ENCODE assay signal across 18 cellular contexts in genomic region chr19:11210656-11210928, GRCh38. TPM values are rescaled to one million over a fixed set of nuclear protein-coding genes. Genes with fewer than 3 reads are reported as not detected.
DNase-seq lines count a peak whose midpoint lies in the region; ATAC-seq, FAIRE-seq and TF ChIP-seq lines count a peak whose summit lies in the region.
"Had no signal": no experiment of that assay in that cellular context is flagged by ENCODE, and none has a peak within 500 bp of the region (broad histone marks: within the 10 kb centered on the region; RNA-seq: fewer than 3 reads in every experiment).

No MANE protein-coding gene starts in this region.

- no peak overlapping the region for H3K4ac ChIP-seq in IMR-90 (ENCODE audit: low read depth, low read length)

- no peak overlapping the region for H2BK120ac ChIP-seq in IMR-90 (ENCODE audit: low read depth, low read length)

- H3K9me3 ChIP-seq in HepG2 (ENCODE audit: low read length) = no peaks in the 10 kb centered on the region
- H3K9me3 ChIP-seq in right lobe of liver = no peaks in the 10 kb centered on the region
- no peaks in the 10 kb centered on the region for H3K9me3 ChIP-seq in IMR-90 (ENCODE audit: control insufficient read depth, insufficient read depth, low read length)
- no peaks in the 10 kb centered on the region for H3K9me3 ChIP-seq in PC-3 (ENCODE audit: low read length)
- H3K9me3 ChIP-seq: BLaER1 treated with 17β-estradiol and CSF1 and Interleukin-3, amounts not matched to agents 10 nM and 100 nM had no signal

- no peak overlapping the region for H4K91ac ChIP-seq in IMR-90 (ENCODE audit: insufficient read depth, low read depth, low read length)

- H3K4me1 Mint-ChIP-seq in endothelial cell (ENCODE audit: unreplicated experiment) = peaks cover 6% of the 10 kb centered on the region
- H3K4me1 Mint-ChIP-seq in stimulated activated memory B cell treated with anti-CD40 and anti-IgM and Interleukin-4, amounts not matched to agents 10 μg/mL and 1 μg/mL and 100 μg/mL, for 72 hours = peaks cover 10% of the 10 kb centered on the region

- intact Hi-C loops in HepG2 (cut with micrococcal nuclease; ENCODE audit: unreplicated experiment) (no loop called here), right lobe of liver (cut with DNase I) (loop anchor here (10.0 kb wide), 2 partner anchors 176 to 276 kb away; no protein-coding TSS in a partner anchor), IMR-90 (cut with micrococcal nuclease) (no loop called here), PC-3 (cut with micrococcal nuclease) (no loop called here)

- H3K9ac ChIP-seq in HepG2 (ENCODE audit: insufficient read depth, low read depth, low read length) (no peak overlapping the region), IMR-90 (ENCODE audit: low read depth, low read length) (no peak overlapping the region), PC-3 (ENCODE audit: low read length) (no peak overlapping the region)
- H3K9ac ChIP-seq: BLaER1 treated with 17β-estradiol and CSF1 and Interleukin-3, amounts not matched to agents 10 nM and 100 nM had no signal

- H3K18ac ChIP-seq in IMR-90 (ENCODE audit: low read depth, low read length) = no peak overlapping the region

- H3F3A ChIP-seq in PC-3 (ENCODE audit: low read length, unreplicated experiment) = no peaks in the 10 kb centered on the region

- BruUV-seq in HepG2 (replicated peaks; lab: Mats Ljungman, UMichigan) (no TSS peak), IMR-90 (replicated peaks; lab: Mats Ljungman, UMichigan) (no TSS peak), PC-3 (replicated peaks; lab: Mats Ljungman, UMichigan) (no TSS peak)

- CTCF ChIA-PET in HepG2 (lab: Yijun Ruan, JAX; ENCODE audit: low intra/inter-chr PET ratio, low total read pairs) = no interaction called here
- CTCF ChIA-PET in IMR-90 (lab: Yijun Ruan, JAX) = no interaction called here
- CTCF ChIA-PET in PC-3 (lab: Charles Lee) = no interaction called here

- no peak for TF ChIP-seq EP300 in HepG2 (IDR thresholded peaks at IDR 0.05; ENCODE audit: low read depth in 2 of 2, low read length in 2 of 2)
- no peak for TF ChIP-seq EP300 in HepG2 (CRISPR knock-in tag; IDR thresholded peaks at IDR 0.05; ENCODE audit: borderline replicate concordance)

- TF ChIP-seq RAD21 in HepG2 (CRISPR knock-in tag; IDR thresholded peaks at IDR 0.05) = no peak
- no peak for TF ChIP-seq RAD21 in IMR-90 (IDR thresholded peaks at IDR 0.05; ENCODE audit: low read length)

- H3K9me1 ChIP-seq in IMR-90 (ENCODE audit: insufficient read depth, low read length) = peaks cover 26% of the 10 kb centered on the region

- in situ Hi-C loops in HepG2 (cut with HindIII; ENCODE audit: extremely low pct_ligation_motif_present, low pct_unique_long_range_greater_than_20kb) = no loop called here
- in situ Hi-C loops in IMR-90 (cut with MboI; ENCODE audit: low sequenced_read_pairs) = no loop called here

- H2AFZ ChIP-seq in HepG2 (ENCODE audit: low read length) = no peak overlapping the region
- H2AFZ ChIP-seq in IMR-90 (replicated peaks; ENCODE audit: low read length, poor library complexity) = no peak overlapping the region
- H2AFZ ChIP-seq in PC-3 (ENCODE audit: low read length) = no peak overlapping the region

- peak overlapping the region; percentile 82 for H2AK9ac ChIP-seq in IMR-90 (replicated peaks; ENCODE audit: low read depth, low read length, poor library complexity)

- no peak for TF ChIP-seq POLR2A in HepG2 (IDR thresholded peaks at IDR 0.05; ENCODE audit: insufficient read depth in 1 of 2, low read depth in 2 of 2, low read length in 2 of 2)
- TF ChIP-seq POLR2A in right lobe of liver (IDR thresholded peaks at IDR 0.05) = no peak
- TF ChIP-seq POLR2A in IMR-90 (IDR thresholded peaks at IDR 0.05; ENCODE audit: low read depth, low read length) = no peak

- H3K79me2 ChIP-seq in HepG2 (ENCODE audit: insufficient read depth, low read length) = no peaks in the 10 kb centered on the region
- no peaks in the 10 kb centered on the region for H3K79me2 ChIP-seq in PC-3 (ENCODE audit: low read length)

- peaks cover 16% of the 10 kb centered on the region for H3K27me3 Mint-ChIP-seq in endothelial cell (ENCODE audit: unreplicated experiment)
- H3K27me3 Mint-ChIP-seq in stimulated activated memory B cell treated with anti-CD40 and anti-IgM and Interleukin-4, amounts not matched to agents 10 μg/mL and 1 μg/mL and 100 μg/mL, for 72 hours = no peaks in the 10 kb centered on the region

- FAIRE-seq in HepG2 (lab: Jason Lieb, UNC) = no peak
- FAIRE-seq: GM18507, H1 had no signal

- ATAC-seq in HepG2 (no peak), right lobe of liver (no peak), IMR-90 (ENCODE audit: low read depth) (no peak), HG02623 (IDR thresholded peaks at IDR 0.05; ENCODE audit: unreplicated experiment) (no peak), PC-3 (no peak)
- ATAC-seq in stimulated activated memory B cell treated with anti-CD40 and anti-IgM and Interleukin-4, amounts not matched to agents 10 μg/mL and 1 μg/mL and 100 μg/mL, for 72 hours = no peak
- ATAC-seq: CD8-positive, alpha-beta T cell had no signal

- H4K5ac ChIP-seq in IMR-90 (ENCODE audit: low read depth, low read length) = no peak overlapping the region

- H3K23ac ChIP-seq in IMR-90 (ENCODE audit: low read depth, low read length) = no peak overlapping the region

- no peaks in the 10 kb centered on the region for H3K9me3 Mint-ChIP-seq in endothelial cell (ENCODE audit: unreplicated experiment)
- H3K9me3 Mint-ChIP-seq in stimulated activated memory B cell treated with anti-CD40 and anti-IgM and Interleukin-4, amounts not matched to agents 10 μg/mL and 1 μg/mL and 100 μg/mL, for 72 hours = peaks cover 19% of the 10 kb centered on the region
- H3K9me3 Mint-ChIP-seq: CD8-positive, alpha-beta T cell had no signal

- H3K4me3 ChIP-seq in HepG2 (replicated peaks in 1 of 3; ENCODE audit: insufficient read depth in 1 of 3, low read depth in 2 of 3, low read length in 3 of 3) = no peak overlapping the region
- H3K4me3 ChIP-seq in right lobe of liver = no peak overlapping the region
- no peak overlapping the region for H3K4me3 ChIP-seq in IMR-90 (ENCODE audit: insufficient read depth, low read depth, low read length)
- no peak overlapping the region for H3K4me3 ChIP-seq in PC-3 (ENCODE audit: low read length)
- H3K4me3 ChIP-seq: BLaER1 treated with 17β-estradiol and CSF1 and Interleukin-3, amounts not matched to agents 10 nM and 100 nM had no signal

- no peaks in the 10 kb centered on the region for H3K9me2 ChIP-seq in PC-3 (replicated peaks; ENCODE audit: low read length)

- H3K14ac ChIP-seq in IMR-90 (replicated peaks; ENCODE audit: low read depth, low read length) = no peak overlapping the region

- no peaks in the 10 kb centered on the region; the same call in 1 of the 2 replicates for H4K20me1 ChIP-seq in HepG2 (ENCODE audit: insufficient read depth, low read length)
- peaks cover 20% of the 10 kb centered on the region for H4K20me1 ChIP-seq in IMR-90 (ENCODE audit: insufficient read depth, low read length)
- H4K20me1 ChIP-seq in PC-3 (ENCODE audit: low read length) = no peaks in the 10 kb centered on the region

- DNase-seq in HepG2 (ENCODE audit: low spot score) (no peak), right lobe of liver (no peak), IMR-90 (no peak), endothelial cell (ENCODE audit: low spot score) (no peak), PC-3 (no peak)
- DNase-seq: Calu3; CD8-positive, alpha-beta T cell; NCI-H1092 treated with DMSO at 0.1 percent for 48 hours; NCI-H2081; NCI-H2171 treated with DMSO at 0.1 percent for 48 hours; NCI-H446 treated with DMSO at 0.1 percent for 48 hours; Right ventricle myocardium superior had no signal

- peaks cover 51% of the 10 kb centered on the region for H3K36me3 Mint-ChIP-seq in endothelial cell (ENCODE audit: low read depth, unreplicated experiment)
- H3K36me3 Mint-ChIP-seq in stimulated activated memory B cell treated with anti-CD40 and anti-IgM and Interleukin-4, amounts not matched to agents 10 μg/mL and 1 μg/mL and 100 μg/mL, for 72 hours = peaks cover 31% of the 10 kb centered on the region
- H3K36me3 Mint-ChIP-seq: CD8-positive, alpha-beta T cell had no signal

- TF ChIP-seq CTCF in HepG2 (CRISPR knock-in tag; IDR thresholded peaks at IDR 0.05) = no peak
- no peak for TF ChIP-seq CTCF in right lobe of liver (IDR thresholded peaks at IDR 0.05)
- no peak for TF ChIP-seq CTCF in IMR-90 (conservative IDR thresholded peaks at IDR 0.05; ENCODE audit: low read depth, low read length)
- no peak for TF ChIP-seq CTCF in endothelial cell (IDR thresholded peaks at IDR 0.05; ENCODE audit: unreplicated experiment)
- no peak for TF ChIP-seq CTCF in PC-3 (conservative IDR thresholded peaks at IDR 0.05; ENCODE audit: low read depth, low read length)

- no peak overlapping the region for H4K8ac ChIP-seq in IMR-90 (ENCODE audit: low read depth in 2 of 2, low read length in 2 of 2)

- H3K27ac ChIP-seq in HepG2 (ENCODE audit: extremely low read length, insufficient read depth, low read length) (no peak overlapping the region), right lobe of liver (no peak overlapping the region), IMR-90 (ENCODE audit: insufficient read depth, low read length) (no peak overlapping the region), PC-3 (ENCODE audit: low read length) (no peak overlapping the region)
- H3K27ac ChIP-seq: BLaER1 treated with 17β-estradiol and CSF1 and Interleukin-3, amounts not matched to agents 10 nM and 100 nM had no signal

- no peak overlapping the region for H2BK15ac ChIP-seq in IMR-90 (ENCODE audit: low read depth, low read length)

- no peak overlapping the region for H3K4me2 ChIP-seq in HepG2 (ENCODE audit: low read depth, low read length)
- no peak overlapping the region for H3K4me2 ChIP-seq in IMR-90 (ENCODE audit: low read depth, low read length)
- no peak overlapping the region for H3K4me2 ChIP-seq in PC-3 (ENCODE audit: low read length)
- H3K4me2 ChIP-seq: BLaER1 treated with 17β-estradiol and CSF1 and Interleukin-3, amounts not matched to agents 10 nM and 100 nM had no signal

- H3K79me1 ChIP-seq in IMR-90 (ENCODE audit: low read depth in 1 of 2, low read length in 2 of 2) = no peaks in the 10 kb centered on the region; a peak in 1 of 4 replicates

- WGBS in HepG2 (ENCODE audit: low lambda C conversion rate) = 91% methylated on average over 1 of the region's 1 CpG
- 89% methylated on average over 1 of the region's 1 CpG for WGBS in right lobe of liver (ENCODE audit: insufficient coverage, low coverage, low lambda C conversion rate, missing lambda C conversion rate)
- 100% methylated on average over 1 of the region's 1 CpG; no CpG with 5 or more reads in 1 of the 2 experiments for WGBS in IMR-90 (ENCODE audit: extremely low coverage in 2 of 2, insufficient read length in 1 of 2), 2 experiments

- H3K4me3 Mint-ChIP-seq in endothelial cell (ENCODE audit: unreplicated experiment) = peak overlapping the region; percentile 86
- H3K4me3 Mint-ChIP-seq in stimulated activated memory B cell treated with anti-CD40 and anti-IgM and Interleukin-4, amounts not matched to agents 10 μg/mL and 1 μg/mL and 100 μg/mL, for 72 hours = no peak overlapping the region
- H3K4me3 Mint-ChIP-seq: CD8-positive, alpha-beta T cell had no signal

- no peak overlapping the region for H2BK20ac ChIP-seq in IMR-90 (ENCODE audit: low read depth, low read length)

- H3K27ac Mint-ChIP-seq in endothelial cell (ENCODE audit: unreplicated experiment) = peak overlapping the region; percentile 31
- H3K27ac Mint-ChIP-seq in stimulated activated memory B cell treated with anti-CD40 and anti-IgM and Interleukin-4, amounts not matched to agents 10 μg/mL and 1 μg/mL and 100 μg/mL, for 72 hours = peak overlapping the region; percentile 6
- H3K27ac Mint-ChIP-seq: CD8-positive, alpha-beta T cell had no signal

- dilution Hi-C loops in IMR-90 (cut with HindIII; ENCODE audit: low sequenced_read_pairs, unreplicated experiment) = no loop called here

- peaks cover 11 to 39% of the 10 kb centered on the region in 2 experiments; a peak in 4 of 5 replicates for H3K36me3 ChIP-seq in HepG2 (replicated peaks in 1 of 2; ENCODE audit: control insufficient read depth in 1 of 2, insufficient read depth in 2 of 2, low read length in 2 of 2)
- peaks cover 0 to 16% (median 4%) of the 10 kb centered on the region in 4 donors for H3K36me3 ChIP-seq in right lobe of liver
- peaks cover 43% of the 10 kb centered on the region for H3K36me3 ChIP-seq in IMR-90 (ENCODE audit: control insufficient read depth, insufficient read depth, low read length)
- peaks cover 10% of the 10 kb centered on the region for H3K36me3 ChIP-seq in PC-3 (ENCODE audit: low read depth, low read length)
- H3K36me3 ChIP-seq: BLaER1 treated with 17β-estradiol and CSF1 and Interleukin-3, amounts not matched to agents 10 nM and 100 nM had no signal

- no peak overlapping the region for H3K56ac ChIP-seq in IMR-90 (ENCODE audit: extremely low read depth, insufficient read depth, low read length)

- H3K4me1 ChIP-seq in HepG2 (ENCODE audit: insufficient read depth, low read length) = no peaks in the 10 kb centered on the region
- H3K4me1 ChIP-seq in right lobe of liver = no peaks in the 10 kb centered on the region
- H3K4me1 ChIP-seq in IMR-90 (ENCODE audit: control insufficient read depth, insufficient read depth, low read length) = no peaks in the 10 kb centered on the region
- no peaks in the 10 kb centered on the region for H3K4me1 ChIP-seq in PC-3 (ENCODE audit: insufficient read depth, low read length)

- H3K27me3 ChIP-seq in HepG2 (ENCODE audit: control insufficient read depth in 1 of 2, insufficient read depth in 2 of 2, low read length in 2 of 2) = no peaks in the 10 kb centered on the region
- H3K27me3 ChIP-seq in right lobe of liver = no peaks in the 10 kb centered on the region
- no peaks in the 10 kb centered on the region for H3K27me3 ChIP-seq in IMR-90 (ENCODE audit: control insufficient read depth, insufficient read depth, low read length)
- H3K27me3 ChIP-seq in PC-3 (ENCODE audit: low read length) = no peaks in the 10 kb centered on the region

- no peak overlapping the region for H2BK5ac ChIP-seq in IMR-90 (ENCODE audit: low read depth, low read length, poor library complexity, severe bottlenecking)

- POLR2A ChIA-PET in HepG2 (lab: Yijun Ruan, JAX) (no interaction called here), IMR-90 (lab: Charles Lee; ENCODE audit: unreplicated experiment) (no interaction called here), PC-3 (lab: Charles Lee; ENCODE audit: unreplicated experiment) (no interaction called here)

- H2AK5ac ChIP-seq in IMR-90 (ENCODE audit: low read depth, low read length) = no peak overlapping the region

RNA-seq across cellular contexts. Expression of gene KANK2, which starts 13.2 kb away (rescaled TPM):
- 11.0 and 12.9 TPM in 2 replicates for total RNA-seq in HepG2 (2016; rRNA removed; fragmentation: Illumina TruSeq; extraction: Trizol)
- total RNA-seq in HepG2 (2016; cell fraction: cytosol; rRNA removed; fragmentation: Illumina TruSeq; extraction: Trizol; ENCODE audit: low read depth) = 1.5 TPM in 2 replicates
- 10.8 and 16.5 TPM in 2 replicates for total RNA-seq in HepG2 (2016; cell fraction: insoluble cytoplasmic fraction; rRNA removed; fragmentation: Illumina TruSeq; extraction: Trizol)
- total RNA-seq in HepG2 (2016; cell fraction: membrane; rRNA removed; fragmentation: Illumina TruSeq; extraction: Trizol) = 6.2 TPM in 2 replicates
- total RNA-seq in HepG2 (2016; cell fraction: nucleus; rRNA removed; fragmentation: Illumina TruSeq; extraction: Trizol) = 12.8 and 13.5 TPM in 2 replicates
- 5.7 and 6.8 TPM in 2 replicates for polyA plus RNA-seq in HepG2 (2011; rRNA removed)
- 4.3 and 5.1 TPM in 2 replicates for polyA plus RNA-seq in HepG2 (2011; cell fraction: cytosol; rRNA removed)
- polyA plus RNA-seq in HepG2 (2011; cell fraction: nucleus; rRNA removed) = 21.5 and 24.8 TPM in 2 replicates
- 7.1 and 11.3 TPM in 2 replicates for polyA plus RNA-seq in HepG2 (2012)
- 0.79 and 1.2 TPM in 2 replicates for polyA plus RNA-seq in HepG2 (2016; cell fraction: cytosol; fragmentation: Illumina TruSeq; extraction: Trizol; ENCODE audit: low read depth)
- 8.4 and 13.7 TPM in 2 replicates for polyA plus RNA-seq in HepG2 (2016; cell fraction: insoluble cytoplasmic fraction; fragmentation: Illumina TruSeq; extraction: Trizol; ENCODE audit: low read depth)
- 2.9 and 3.9 TPM in 2 replicates for polyA plus RNA-seq in HepG2 (2016; cell fraction: membrane; fragmentation: Illumina TruSeq; extraction: Trizol; ENCODE audit: low read depth)
- polyA plus RNA-seq in HepG2 (2016; cell fraction: nucleus; fragmentation: Illumina TruSeq; extraction: Trizol; ENCODE audit: insufficient read depth, low read depth) = 27.2 and 28.0 TPM in 2 replicates
- 25.5 and 78.0 TPM in 2 replicates for polyA minus RNA-seq in HepG2 (2011; rRNA and poly(A)+ RNA removed; ENCODE audit: low replicate concordance)
- polyA minus RNA-seq in HepG2 (2011; cell fraction: cytosol; rRNA and poly(A)+ RNA removed) = 8.5 and 9.8 TPM in 2 replicates
- polyA minus RNA-seq in HepG2 (2011; cell fraction: nucleus; rRNA and poly(A)+ RNA removed) = 5.2 and 9.0 TPM in 2 replicates
- 10 to 100 TPM; 36.3 to 65.4 (median 50.4) TPM for total RNA-seq in right lobe of liver
- 104 and 126 TPM in 2 replicates for total RNA-seq in IMR-90 (2012; rRNA removed)
- 156 and 176 TPM in 2 replicates for polyA plus RNA-seq in IMR-90 (2012; rRNA removed)
- polyA plus RNA-seq in IMR-90 (2012; cell fraction: cytosol; rRNA removed) = 95.0 and 131 TPM in 2 replicates
- polyA plus RNA-seq in IMR-90 (2012; cell fraction: nucleus; rRNA removed; ENCODE audit: low replicate concordance) = 95.7 and 185 TPM in 2 replicates
- total RNA-seq in endothelial cell (ENCODE audit: unreplicated experiment) = 103 TPM
- total RNA-seq in PC-3 (2014; rRNA removed) = 96.6 and 98.4 TPM in 2 replicates

RNA-seq across cellular contexts. Expression of gene ANGPTL8, which starts 28.8 kb away (rescaled TPM):
- 9.8 and 27.3 TPM in 2 replicates for total RNA-seq in HepG2 (2016; rRNA removed; fragmentation: Illumina TruSeq; extraction: Trizol)
- total RNA-seq in HepG2 (2016; cell fraction: cytosol; rRNA removed; fragmentation: Illumina TruSeq; extraction: Trizol; ENCODE audit: low read depth) = 8.5 and 9.2 TPM in 2 replicates
- 10.0 and 28.0 TPM in 2 replicates for total RNA-seq in HepG2 (2016; cell fraction: insoluble cytoplasmic fraction; rRNA removed; fragmentation: Illumina TruSeq; extraction: Trizol)
- 4.7 and 6.0 TPM in 2 replicates for total RNA-seq in HepG2 (2016; cell fraction: membrane; rRNA removed; fragmentation: Illumina TruSeq; extraction: Trizol)
- 17.9 and 23.8 TPM in 2 replicates for total RNA-seq in HepG2 (2016; cell fraction: nucleus; rRNA removed; fragmentation: Illumina TruSeq; extraction: Trizol)
- polyA plus RNA-seq in HepG2 (2011; rRNA removed) = 243 and 436 TPM in 2 replicates
- 348 and 360 TPM in 2 replicates for polyA plus RNA-seq in HepG2 (2011; cell fraction: cytosol; rRNA removed)
- 144 and 221 TPM in 2 replicates for polyA plus RNA-seq in HepG2 (2011; cell fraction: nucleus; rRNA removed)
- 51.8 and 140 TPM in 2 replicates for polyA plus RNA-seq in HepG2 (2012)
- polyA plus RNA-seq in HepG2 (2016; cell fraction: cytosol; fragmentation: Illumina TruSeq; extraction: Trizol; ENCODE audit: low read depth) = 5.4 and 8.8 TPM in 2 replicates
- 8.3 and 9.3 TPM in 2 replicates for polyA plus RNA-seq in HepG2 (2016; cell fraction: insoluble cytoplasmic fraction; fragmentation: Illumina TruSeq; extraction: Trizol; ENCODE audit: low read depth)
- 5.7 and 6.0 TPM in 2 replicates for polyA plus RNA-seq in HepG2 (2016; cell fraction: membrane; fragmentation: Illumina TruSeq; extraction: Trizol; ENCODE audit: low read depth)
- 33.3 and 34.8 TPM in 2 replicates for polyA plus RNA-seq in HepG2 (2016; cell fraction: nucleus; fragmentation: Illumina TruSeq; extraction: Trizol; ENCODE audit: insufficient read depth, low read depth)
- polyA minus RNA-seq in HepG2 (2011; rRNA and poly(A)+ RNA removed; ENCODE audit: low replicate concordance) = 46.9 TPM in 1 of 2 replicates, not detected in the other
- polyA minus RNA-seq in HepG2 (2011; cell fraction: cytosol; rRNA and poly(A)+ RNA removed) = 34.2 and 44.2 TPM in 2 replicates
- 16.1 and 21.8 TPM in 2 replicates for polyA minus RNA-seq in HepG2 (2011; cell fraction: nucleus; rRNA and poly(A)+ RNA removed)
- total RNA-seq in right lobe of liver = 100 to 1,000 TPM in 4 of 6 experiments, 10 to 100 TPM in 2; 56.7 to 287 (median 140) TPM
- not detected in 2 replicates for total RNA-seq in IMR-90 (2012; rRNA removed)
- polyA plus RNA-seq in IMR-90 (2012; rRNA removed) = not detected in 2 replicates
- polyA plus RNA-seq in IMR-90 (2012; cell fraction: cytosol; rRNA removed) = 0.09 TPM in 1 of 2 replicates, not detected in the other
- 0.34 and 0.60 TPM in 2 replicates for polyA plus RNA-seq in IMR-90 (2012; cell fraction: nucleus; rRNA removed; ENCODE audit: low replicate concordance)
- total RNA-seq in endothelial cell (ENCODE audit: unreplicated experiment) = not detected
- total RNA-seq in PC-3 (2014; rRNA removed) = not detected in 2 replicates
- total RNA-seq: Calu3; CD8-positive, alpha-beta T cell; H1; OCI-LY7 had no signal
- polyA plus RNA-seq: H1 had no signal

RNA-seq across cellular contexts. Expression of gene DOCK6, which starts 51.7 kb away (rescaled TPM):
- total RNA-seq in HepG2 (2016; rRNA removed; fragmentation: Illumina TruSeq; extraction: Trizol) = 4.1 and 5.4 TPM in 2 replicates
- total RNA-seq in HepG2 (2016; cell fraction: cytosol; rRNA removed; fragmentation: Illumina TruSeq; extraction: Trizol; ENCODE audit: low read depth) = 4.1 and 5.4 TPM in 2 replicates
- total RNA-seq in HepG2 (2016; cell fraction: insoluble cytoplasmic fraction; rRNA removed; fragmentation: Illumina TruSeq; extraction: Trizol) = 3.1 and 3.4 TPM in 2 replicates
- 3.4 and 4.4 TPM in 2 replicates for total RNA-seq in HepG2 (2016; cell fraction: membrane; rRNA removed; fragmentation: Illumina TruSeq; extraction: Trizol)
- 5.8 and 8.9 TPM in 2 replicates for total RNA-seq in HepG2 (2016; cell fraction: nucleus; rRNA removed; fragmentation: Illumina TruSeq; extraction: Trizol)
- polyA plus RNA-seq in HepG2 (2011; rRNA removed) = 38.1 and 46.6 TPM in 2 replicates
- 15.5 and 23.3 TPM in 2 replicates for polyA plus RNA-seq in HepG2 (2011; cell fraction: cytosol; rRNA removed)
- 209 and 275 TPM in 2 replicates for polyA plus RNA-seq in HepG2 (2011; cell fraction: nucleus; rRNA removed)
- polyA plus RNA-seq in HepG2 (2012) = 28.7 and 32.5 TPM in 2 replicates
- polyA plus RNA-seq in HepG2 (2016; cell fraction: cytosol; fragmentation: Illumina TruSeq; extraction: Trizol; ENCODE audit: low read depth) = 1.4 and 1.7 TPM in 2 replicates
- polyA plus RNA-seq in HepG2 (2016; cell fraction: insoluble cytoplasmic fraction; fragmentation: Illumina TruSeq; extraction: Trizol; ENCODE audit: low read depth) = 5.4 and 9.2 TPM in 2 replicates
- 3.5 and 3.9 TPM in 2 replicates for polyA plus RNA-seq in HepG2 (2016; cell fraction: membrane; fragmentation: Illumina TruSeq; extraction: Trizol; ENCODE audit: low read depth)
- 29.0 and 30.8 TPM in 2 replicates for polyA plus RNA-seq in HepG2 (2016; cell fraction: nucleus; fragmentation: Illumina TruSeq; extraction: Trizol; ENCODE audit: insufficient read depth, low read depth)
- 8.5 and 93.0 TPM in 2 replicates for polyA minus RNA-seq in HepG2 (2011; rRNA and poly(A)+ RNA removed; ENCODE audit: low replicate concordance)
- 27.5 and 35.8 TPM in 2 replicates for polyA minus RNA-seq in HepG2 (2011; cell fraction: cytosol; rRNA and poly(A)+ RNA removed)
- 45.7 and 50.6 TPM in 2 replicates for polyA minus RNA-seq in HepG2 (2011; cell fraction: nucleus; rRNA and poly(A)+ RNA removed)
- total RNA-seq in right lobe of liver = 10 to 100 TPM; 19.9 to 45.9 (median 30.4) TPM
- 4.4 and 5.0 TPM in 2 replicates for total RNA-seq in IMR-90 (2012; rRNA removed)
- 17.7 and 18.4 TPM in 2 replicates for polyA plus RNA-seq in IMR-90 (2012; rRNA removed)
- polyA plus RNA-seq in IMR-90 (2012; cell fraction: cytosol; rRNA removed) = 6.9 and 15.1 TPM in 2 replicates
- polyA plus RNA-seq in IMR-90 (2012; cell fraction: nucleus; rRNA removed; ENCODE audit: low replicate concordance) = 64.0 and 119 TPM in 2 replicates
- 411 TPM for total RNA-seq in endothelial cell (ENCODE audit: unreplicated experiment)
- 28.0 and 29.4 TPM in 2 replicates for total RNA-seq in PC-3 (2014; rRNA removed)

RNA-seq across cellular contexts. Expression of gene SPC24, which starts 55.0 kb away (rescaled TPM):
- 46.2 and 63.2 TPM in 2 replicates for total RNA-seq in HepG2 (2016; rRNA removed; fragmentation: Illumina TruSeq; extraction: Trizol)
- total RNA-seq in HepG2 (2016; cell fraction: cytosol; rRNA removed; fragmentation: Illumina TruSeq; extraction: Trizol; ENCODE audit: low read depth) = 7.6 and 7.9 TPM in 2 replicates
- 47.6 and 55.0 TPM in 2 replicates for total RNA-seq in HepG2 (2016; cell fraction: insoluble cytoplasmic fraction; rRNA removed; fragmentation: Illumina TruSeq; extraction: Trizol)
- total RNA-seq in HepG2 (2016; cell fraction: membrane; rRNA removed; fragmentation: Illumina TruSeq; extraction: Trizol) = 21.9 and 24.3 TPM in 2 replicates
- total RNA-seq in HepG2 (2016; cell fraction: nucleus; rRNA removed; fragmentation: Illumina TruSeq; extraction: Trizol) = 24.3 and 25.4 TPM in 2 replicates
- 8.8 and 10.0 TPM in 2 replicates for polyA plus RNA-seq in HepG2 (2011; rRNA removed)
- polyA plus RNA-seq in HepG2 (2011; cell fraction: cytosol; rRNA removed) = 6.3 and 10.5 TPM in 2 replicates
- 10.2 and 12.2 TPM in 2 replicates for polyA plus RNA-seq in HepG2 (2011; cell fraction: nucleus; rRNA removed)
- polyA plus RNA-seq in HepG2 (2012) = 3.9 and 8.5 TPM in 2 replicates
- 3.0 and 3.9 TPM in 2 replicates for polyA plus RNA-seq in HepG2 (2016; cell fraction: cytosol; fragmentation: Illumina TruSeq; extraction: Trizol; ENCODE audit: low read depth)
- polyA plus RNA-seq in HepG2 (2016; cell fraction: insoluble cytoplasmic fraction; fragmentation: Illumina TruSeq; extraction: Trizol; ENCODE audit: low read depth) = 26.0 and 27.0 TPM in 2 replicates
- 7.2 and 8.5 TPM in 2 replicates for polyA plus RNA-seq in HepG2 (2016; cell fraction: membrane; fragmentation: Illumina TruSeq; extraction: Trizol; ENCODE audit: low read depth)
- 31.6 and 34.4 TPM in 2 replicates for polyA plus RNA-seq in HepG2 (2016; cell fraction: nucleus; fragmentation: Illumina TruSeq; extraction: Trizol; ENCODE audit: insufficient read depth, low read depth)
- 27.2 and 131 TPM in 2 replicates for polyA minus RNA-seq in HepG2 (2011; rRNA and poly(A)+ RNA removed; ENCODE audit: low replicate concordance)
- 11.4 and 21.7 TPM in 2 replicates for polyA minus RNA-seq in HepG2 (2011; cell fraction: cytosol; rRNA and poly(A)+ RNA removed)
- 8.6 and 9.8 TPM in 2 replicates for polyA minus RNA-seq in HepG2 (2011; cell fraction: nucleus; rRNA and poly(A)+ RNA removed)
- 1 to 10 TPM in 5 of 6 experiments, under 1 TPM in 1; 0.90 to 3.8 (median 2.2) TPM for total RNA-seq in right lobe of liver
- total RNA-seq in IMR-90 (2012; rRNA removed) = 68.3 and 97.5 TPM in 2 replicates
- polyA plus RNA-seq in IMR-90 (2012; rRNA removed) = 11.7 and 12.2 TPM in 2 replicates
- polyA plus RNA-seq in IMR-90 (2012; cell fraction: cytosol; rRNA removed) = 12.4 and 24.6 TPM in 2 replicates
- 10.7 and 11.4 TPM in 2 replicates for polyA plus RNA-seq in IMR-90 (2012; cell fraction: nucleus; rRNA removed; ENCODE audit: low replicate concordance)
- 17.0 TPM for total RNA-seq in endothelial cell (ENCODE audit: unreplicated experiment)
- total RNA-seq in PC-3 (2014; rRNA removed) = 136 and 142 TPM in 2 replicates

Comparison
In these comparisons a context has a peak if more than half of its experiments do, and no peak if none do; other contexts are left out.
1. intact Hi-C loops: an anchor here in right lobe of liver (10.0 kb wide); none called in HepG2, IMR-90 and PC-3.